In genomic region chr9:115786321-115786720, GRCh38 we compare ENCODE assay signal across 27 cellular contexts.
DNase-seq lines count a peak whose midpoint lies in the region; ATAC-seq and TF ChIP-seq lines count a peak whose summit lies in the region.
"Had no signal": no experiment of that assay in that cellular context is flagged by ENCODE, and none has a peak within 500 bp of the region (broad histone marks: within the 10 kb centered on the region; RNA-seq: fewer than 3 reads in every experiment).

No MANE protein-coding gene starts in this region.

- no peaks in the 10 kb centered on the region for H3K27me3 ChIP-seq in ascending aorta
- H3K27me3 ChIP-seq: adrenal gland, pancreas, sigmoid colon, vagina had no signal

- peaks cover 18% of the 10 kb centered on the region for H3K36me3 Mint-ChIP-seq in WTC11
- no peaks in the 10 kb centered on the region for H3K36me3 Mint-ChIP-seq in stimulated activated naive B cell treated with anti-CD40 and anti-IgM and Interleukin-4, amounts not matched to agents 10 μg/mL and 1 μg/mL and 100 μg/mL, for 72 hours
- H3K36me3 Mint-ChIP-seq: CD4-positive, alpha-beta memory T cell; naive thymus-derived CD8-positive, alpha-beta T cell; stimulated activated effector memory CD8-positive, alpha-beta T cell treated with anti-CD3 and anti-CD28 coated beads, Interleukin-12 subunit alpha, Interleukin-12 subunit beta, amount 100 ng/mL, for 72 hours had no signal

- H3K4me1 Mint-ChIP-seq in WTC11: peaks cover 19% of the 10 kb centered on the region
- no peaks in the 10 kb centered on the region for H3K4me1 Mint-ChIP-seq in stimulated activated naive B cell treated with anti-CD40 and anti-IgM and Interleukin-4, amounts not matched to agents 10 μg/mL and 1 μg/mL and 100 μg/mL, for 72 hours
- H3K4me1 Mint-ChIP-seq: CD4-positive, alpha-beta memory T cell; naive thymus-derived CD8-positive, alpha-beta T cell; stimulated activated effector memory CD8-positive, alpha-beta T cell treated with anti-CD3 and anti-CD28 coated beads, Interleukin-12 subunit alpha, Interleukin-12 subunit beta, amount 100 ng/mL, for 72 hours had no signal

- no peak for TF ChIP-seq CTCF in ascending aorta (IDR thresholded peaks at IDR 0.05)
- no peak for TF ChIP-seq CTCF in fibroblast of the aortic adventitia (IDR thresholded peaks at IDR 0.05; ENCODE audit: insufficient read depth, low read length)
- TF ChIP-seq CTCF in WTC11 (IDR thresholded peaks at IDR 0.05): no peak

- peaks cover 3% of the 10 kb centered on the region; the same call in 1 of the 2 replicates for H3K27me3 Mint-ChIP-seq in WTC11 (ENCODE audit: low read depth)
- no peaks in the 10 kb centered on the region for H3K27me3 Mint-ChIP-seq in stimulated activated naive B cell treated with anti-CD40 and anti-IgM and Interleukin-4, amounts not matched to agents 10 μg/mL and 1 μg/mL and 100 μg/mL, for 72 hours
- H3K27me3 Mint-ChIP-seq: CD4-positive, alpha-beta memory T cell had no signal

- peak overlapping the region; percentile 38 to 68 for H3K27ac ChIP-seq in ascending aorta
- H3K27ac ChIP-seq: adrenal gland, pancreas, RWPE1, sigmoid colon, vagina had no signal

- H3K4me3 ChIP-seq in ascending aorta (no peak overlapping the region), fibroblast of the aortic adventitia (ENCODE audit: low read depth, low read length) (no peak overlapping the region)
- H3K4me3 ChIP-seq: adrenal gland, pancreas, sigmoid colon, vagina had no signal

- H3K36me3 ChIP-seq in ascending aorta: no peaks in the 10 kb centered on the region
- H3K36me3 ChIP-seq: adrenal gland, pancreas, sigmoid colon, vagina had no signal

- DNase-seq in GM04503 (ENCODE audit: low read depth) (peak; percentile 17), ascending aorta (ENCODE audit: low spot score in 2 of 2) (no peak), fibroblast of the aortic adventitia (ENCODE audit: low read depth) (peak; percentile 76), smooth muscle cell of the brain vasculature (ENCODE audit: low read depth, low spot score) (peak; percentile 20), WTC11 (ENCODE audit: low spot score) (no peak)
- no peak for DNase-seq in stimulated activated naive B cell treated with anti-CD40 and anti-IgM and Interleukin-4, amounts not matched to agents 10 μg/mL and 1 μg/mL and 100 μg/mL, for 72 hours
- no peak for DNase-seq in stimulated activated CD4-positive, alpha-beta T cell treated with anti-CD3 and anti-CD28 coated beads, Interleukin-2, amount 100 ng/mL, for 24 hours
- DNase-seq: activated CD4-positive, alpha-beta T cell treated with anti-CD3 and anti-CD28 coated beads, Interleukin-2, amount 50 U/mL, for 48 hours; activated CD4-positive, CD25-positive, alpha-beta regulatory T cell; activated gamma-delta T cell; activated T-cell treated with anti-CD3 and anti-CD28 coated beads for 4 hours; adrenal gland; CD4-positive, alpha-beta memory T cell; cerebellar nuclear complex; effector CD4-positive, alpha-beta T cell; H9; head of caudate nucleus; left colon; naive thymus-derived CD8-positive, alpha-beta T cell; NCI-H146; NCI-H69; pancreas; sigmoid colon; T-helper 9 cell had no signal

- no peak overlapping the region for H3K27ac Mint-ChIP-seq in WTC11
- no peak overlapping the region for H3K27ac Mint-ChIP-seq in stimulated activated naive B cell treated with anti-CD40 and anti-IgM and Interleukin-4, amounts not matched to agents 10 μg/mL and 1 μg/mL and 100 μg/mL, for 72 hours
- H3K27ac Mint-ChIP-seq: CD4-positive, alpha-beta memory T cell; H9; naive thymus-derived CD8-positive, alpha-beta T cell; stimulated activated effector memory CD8-positive, alpha-beta T cell treated with anti-CD3 and anti-CD28 coated beads, Interleukin-12 subunit alpha, Interleukin-12 subunit beta, amount 100 ng/mL, for 72 hours had no signal

- H3K4me3 Mint-ChIP-seq in WTC11: no peak overlapping the region
- H3K4me3 Mint-ChIP-seq in stimulated activated naive B cell treated with anti-CD40 and anti-IgM and Interleukin-4, amounts not matched to agents 10 μg/mL and 1 μg/mL and 100 μg/mL, for 72 hours: no peak overlapping the region
- H3K4me3 Mint-ChIP-seq: CD4-positive, alpha-beta memory T cell; H9; naive thymus-derived CD8-positive, alpha-beta T cell; stimulated activated effector memory CD8-positive, alpha-beta T cell treated with anti-CD3 and anti-CD28 coated beads, Interleukin-12 subunit alpha, Interleukin-12 subunit beta, amount 100 ng/mL, for 72 hours had no signal

- no peak for ATAC-seq in WTC11
- ATAC-seq in stimulated activated naive B cell treated with anti-CD40 and anti-IgM and Interleukin-4, amounts not matched to agents 10 μg/mL and 1 μg/mL and 100 μg/mL, for 72 hours (replicated peaks): no peak
- ATAC-seq: left colon; naive thymus-derived CD8-positive, alpha-beta T cell; pancreas; stimulated activated effector memory CD8-positive, alpha-beta T cell treated with anti-CD3 and anti-CD28 coated beads, Interleukin-12 subunit alpha, Interleukin-12 subunit beta, amount 100 ng/mL, for 72 hours had no signal

- POLR2A ChIA-PET in WTC11 (lab: Charles Lee): no interaction called here

- no peaks in the 10 kb centered on the region for H3K9me3 ChIP-seq in ascending aorta
- H3K9me3 ChIP-seq: adrenal gland, pancreas, sigmoid colon, vagina had no signal

- H3K4me1 ChIP-seq in ascending aorta: peaks cover 3 to 18% of the 10 kb centered on the region in 2 donors
- H3K4me1 ChIP-seq: adrenal gland, pancreas, vagina had no signal

- peaks cover 21% of the 10 kb centered on the region for H3K9me3 Mint-ChIP-seq in WTC11
- H3K9me3 Mint-ChIP-seq in stimulated activated naive B cell treated with anti-CD40 and anti-IgM and Interleukin-4, amounts not matched to agents 10 μg/mL and 1 μg/mL and 100 μg/mL, for 72 hours: peaks cover 5 to 8% of the 10 kb centered on the region in 2 donors

- CTCF ChIA-PET in WTC11 (lab: Charles Lee): no interaction called here

- intact Hi-C loops in ascending aorta (cut with DNase I): no loop called here

TF ChIP-seq in WTC11, 78 proteins besides CTCF, POLR2A, EP300 and RAD21 (continues in another document):
- TF ChIP-seq, protein P1, sequence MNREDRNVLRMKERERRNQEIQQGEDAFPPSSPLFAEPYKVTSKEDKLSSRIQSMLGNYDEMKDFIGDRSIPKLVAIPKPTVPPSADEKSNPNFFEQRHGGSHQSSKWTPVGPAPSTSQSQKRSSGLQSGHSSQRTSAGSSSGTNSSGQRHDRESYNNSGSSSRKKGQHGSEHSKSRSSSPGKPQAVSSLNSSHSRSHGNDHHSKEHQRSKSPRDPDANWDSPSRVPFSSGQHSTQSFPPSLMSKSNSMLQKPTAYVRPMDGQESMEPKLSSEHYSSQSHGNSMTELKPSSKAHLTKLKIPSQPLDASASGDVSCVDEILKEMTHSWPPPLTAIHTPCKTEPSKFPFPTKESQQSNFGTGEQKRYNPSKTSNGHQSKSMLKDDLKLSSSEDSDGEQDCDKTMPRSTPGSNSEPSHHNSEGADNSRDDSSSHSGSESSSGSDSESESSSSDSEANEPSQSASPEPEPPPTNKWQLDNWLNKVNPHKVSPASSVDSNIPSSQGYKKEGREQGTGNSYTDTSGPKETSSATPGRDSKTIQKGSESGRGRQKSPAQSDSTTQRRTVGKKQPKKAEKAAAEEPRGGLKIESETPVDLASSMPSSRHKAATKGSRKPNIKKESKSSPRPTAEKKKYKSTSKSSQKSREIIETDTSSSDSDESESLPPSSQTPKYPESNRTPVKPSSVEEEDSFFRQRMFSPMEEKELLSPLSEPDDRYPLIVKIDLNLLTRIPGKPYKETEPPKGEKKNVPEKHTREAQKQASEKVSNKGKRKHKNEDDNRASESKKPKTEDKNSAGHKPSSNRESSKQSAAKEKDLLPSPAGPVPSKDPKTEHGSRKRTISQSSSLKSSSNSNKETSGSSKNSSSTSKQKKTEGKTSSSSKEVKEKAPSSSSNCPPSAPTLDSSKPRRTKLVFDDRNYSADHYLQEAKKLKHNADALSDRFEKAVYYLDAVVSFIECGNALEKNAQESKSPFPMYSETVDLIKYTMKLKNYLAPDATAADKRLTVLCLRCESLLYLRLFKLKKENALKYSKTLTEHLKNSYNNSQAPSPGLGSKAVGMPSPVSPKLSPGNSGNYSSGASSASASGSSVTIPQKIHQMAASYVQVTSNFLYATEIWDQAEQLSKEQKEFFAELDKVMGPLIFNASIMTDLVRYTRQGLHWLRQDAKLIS (CRISPR knock-in tag; IDR thresholded peaks at IDR 0.05; ENCODE audit: borderline replicate concordance): no peak
- TF ChIP-seq SMAD3 (CRISPR knock-in tag; IDR thresholded peaks at IDR 0.05; ENCODE audit: borderline replicate concordance) (no peak), ZNF512 (CRISPR knock-in tag; IDR thresholded peaks at IDR 0.05; ENCODE audit: borderline replicate concordance) (no peak), IRF2 (CRISPR knock-in tag; IDR thresholded peaks at IDR 0.05; ENCODE audit: borderline replicate concordance, low read depth) (no peak), ATF2 (CRISPR knock-in tag; IDR thresholded peaks at IDR 0.05; ENCODE audit: borderline replicate concordance, low read depth) (no peak), SOX15 (CRISPR knock-in tag; IDR thresholded peaks at IDR 0.05) (no peak), ZNF219 (CRISPR knock-in tag; IDR thresholded peaks at IDR 0.05; ENCODE audit: borderline replicate concordance) (no peak), GTF2I (CRISPR knock-in tag; conservative IDR thresholded peaks at IDR 0.05) (no peak)

Comparison
In these comparisons a context has a peak if more than half of its experiments do, and no peak if none do; other contexts are left out.
1. DNase-seq: peak in GM04503 (single experiment), fibroblast of the aortic adventitia (single experiment) and smooth muscle cell of the brain vasculature (single experiment); none in ascending aorta (0 of 2), WTC11 (single experiment), stimulated activated naive B cell treated with anti-CD40 and anti-IgM and Interleukin-4, amounts not matched to agents 10 μg/mL and 1 μg/mL and 100 μg/mL, for 72 hours (single experiment) and stimulated activated CD4-positive, alpha-beta T cell treated with anti-CD3 and anti-CD28 coated beads, Interleukin-2, amount 100 ng/mL, for 24 hours (0 of 2).